In genomic region chr15:68197170-68197492, GRCh38 we compare ENCODE assay signal across 1 cellular context.
TF ChIP-seq lines count a peak whose summit lies in the region.

No MANE protein-coding gene starts in this region.

TF ChIP-seq in K562, 482 proteins besides CTCF, POLR2A, EP300 and RAD21:
- TF ChIP-seq RBM22 (IDR thresholded peaks at IDR 0.05; ENCODE audit: low read depth, low read length, poor library complexity, severe bottlenecking): peak; percentile 46
- TF ChIP-seq OTX1 (CRISPR knock-in tag; IDR thresholded peaks at IDR 0.05): no peak
- peak; percentile 32; the same call in 1 of the 2 replicates for TF ChIP-seq POLR2G (IDR thresholded peaks at IDR 0.05; ENCODE audit: low read depth, low read length)
- no peak for TF ChIP-seq MYNN (IDR thresholded peaks at IDR 0.05)
- TF ChIP-seq MYNN (CRISPR knock-in tag; IDR thresholded peaks at IDR 0.05): no peak
- no peak for TF ChIP-seq ZNF655 (CRISPR knock-in tag; IDR thresholded peaks at IDR 0.05)
- no peak for TF ChIP-seq ZBTB26 (CRISPR knock-in tag; IDR thresholded peaks at IDR 0.05)
- no peak for TF ChIP-seq ZNF445 (CRISPR knock-in tag; IDR thresholded peaks at IDR 0.05; ENCODE audit: low read depth)
- TF ChIP-seq HEY1 (CRISPR knock-in tag; IDR thresholded peaks at IDR 0.05; ENCODE audit: borderline replicate concordance): no peak
- no peak for TF ChIP-seq NR2C2 (CRISPR knock-in tag; IDR thresholded peaks at IDR 0.05)
- TF ChIP-seq NR2C2 (tag; IDR thresholded peaks at IDR 0.05): no peak
